Comparison of ENCODE assay signal across 1 cellular context in genomic region chr6:11258260-11259237, GRCh38.
TF ChIP-seq lines count a peak whose summit lies in the region.

No MANE protein-coding gene starts in this region.

TF ChIP-seq in HepG2, 621 proteins besides CTCF, POLR2A, EP300 and RAD21 (continued from another document and continues in another):
- no peak for TF ChIP-seq ELK4 (CRISPR knock-in tag; IDR thresholded peaks at IDR 0.05; ENCODE audit: borderline replicate concordance)
- TF ChIP-seq UBTF (CRISPR knock-in tag; IDR thresholded peaks at IDR 0.05) = no peak
- no peak for TF ChIP-seq ZNF761 (CRISPR knock-in tag; conservative IDR thresholded peaks at IDR 0.05)
- TF ChIP-seq, protein P1, sequence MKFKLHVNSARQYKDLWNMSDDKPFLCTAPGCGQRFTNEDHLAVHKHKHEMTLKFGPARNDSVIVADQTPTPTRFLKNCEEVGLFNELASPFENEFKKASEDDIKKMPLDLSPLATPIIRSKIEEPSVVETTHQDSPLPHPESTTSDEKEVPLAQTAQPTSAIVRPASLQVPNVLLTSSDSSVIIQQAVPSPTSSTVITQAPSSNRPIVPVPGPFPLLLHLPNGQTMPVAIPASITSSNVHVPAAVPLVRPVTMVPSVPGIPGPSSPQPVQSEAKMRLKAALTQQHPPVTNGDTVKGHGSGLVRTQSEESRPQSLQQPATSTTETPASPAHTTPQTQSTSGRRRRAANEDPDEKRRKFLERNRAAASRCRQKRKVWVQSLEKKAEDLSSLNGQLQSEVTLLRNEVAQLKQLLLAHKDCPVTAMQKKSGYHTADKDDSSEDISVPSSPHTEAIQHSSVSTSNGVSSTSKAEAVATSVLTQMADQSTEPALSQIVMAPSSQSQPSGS (CRISPR knock-in tag; IDR thresholded peaks at IDR 0.05) = no peak
- no peak for TF ChIP-seq ZNF691 (CRISPR knock-in tag; IDR thresholded peaks at IDR 0.05; ENCODE audit: borderline replicate concordance, low read depth)
- no peak for TF ChIP-seq BRD4 (CRISPR knock-in tag; IDR thresholded peaks at IDR 0.05)
- no peak for TF ChIP-seq MXI1 (IDR thresholded peaks at IDR 0.05; ENCODE audit: borderline replicate concordance, low read depth, low read length)
- TF ChIP-seq CHD2 (IDR thresholded peaks at IDR 0.05; ENCODE audit: low read depth, low read length) = no peak
- no peak for TF ChIP-seq ISL2 (CRISPR knock-in tag; IDR thresholded peaks at IDR 0.05)
- TF ChIP-seq ZNF792 (CRISPR knock-in tag; IDR thresholded peaks at IDR 0.05) = no peak
- TF ChIP-seq ZNF20 (CRISPR knock-in tag; IDR thresholded peaks at IDR 0.05) = no peak
- peak; percentile 37 for TF ChIP-seq XRCC5 (optimal IDR thresholded peaks at IDR 0.05; ENCODE audit: low read length)
- no peak for TF ChIP-seq RFXANK (CRISPR knock-in tag; IDR thresholded peaks at IDR 0.05)
- TF ChIP-seq ZNF766 (CRISPR knock-in tag; IDR thresholded peaks at IDR 0.05; ENCODE audit: borderline replicate concordance) = no peak
- TF ChIP-seq ESRRA (CRISPR knock-in tag; IDR thresholded peaks at IDR 0.05; ENCODE audit: low read depth) = 0 out of 2 replicates have a peak, but pooled peaks have one; percentile 43
- TF ChIP-seq, protein P2, sequence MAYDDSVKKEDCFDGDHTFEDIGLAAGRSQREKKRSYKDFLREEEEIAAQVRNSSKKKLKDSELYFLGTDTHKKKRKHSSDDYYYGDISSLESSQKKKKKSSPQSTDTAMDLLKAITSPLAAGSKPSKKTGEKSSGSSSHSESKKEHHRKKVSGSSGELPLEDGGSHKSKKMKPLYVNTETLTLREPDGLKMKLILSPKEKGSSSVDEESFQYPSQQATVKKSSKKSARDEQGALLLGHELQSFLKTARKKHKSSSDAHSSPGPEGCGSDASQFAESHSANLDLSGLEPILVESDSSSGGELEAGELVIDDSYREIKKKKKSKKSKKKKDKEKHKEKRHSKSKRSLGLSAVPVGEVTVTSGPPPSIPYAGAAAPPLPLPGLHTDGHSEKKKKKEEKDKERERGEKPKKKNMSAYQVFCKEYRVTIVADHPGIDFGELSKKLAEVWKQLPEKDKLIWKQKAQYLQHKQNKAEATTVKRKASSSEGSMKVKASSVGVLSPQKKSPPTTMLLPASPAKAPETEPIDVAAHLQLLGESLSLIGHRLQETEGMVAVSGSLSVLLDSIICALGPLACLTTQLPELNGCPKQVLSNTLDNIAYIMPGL (CRISPR knock-in tag; IDR thresholded peaks at IDR 0.05; ENCODE audit: borderline replicate concordance in 1 of 2, low read depth in 1 of 2) = 0 out of 4 replicates have a peak, but pooled peaks of 1 of the 2 experiments have one; percentile 12
- TF ChIP-seq, protein P3, sequence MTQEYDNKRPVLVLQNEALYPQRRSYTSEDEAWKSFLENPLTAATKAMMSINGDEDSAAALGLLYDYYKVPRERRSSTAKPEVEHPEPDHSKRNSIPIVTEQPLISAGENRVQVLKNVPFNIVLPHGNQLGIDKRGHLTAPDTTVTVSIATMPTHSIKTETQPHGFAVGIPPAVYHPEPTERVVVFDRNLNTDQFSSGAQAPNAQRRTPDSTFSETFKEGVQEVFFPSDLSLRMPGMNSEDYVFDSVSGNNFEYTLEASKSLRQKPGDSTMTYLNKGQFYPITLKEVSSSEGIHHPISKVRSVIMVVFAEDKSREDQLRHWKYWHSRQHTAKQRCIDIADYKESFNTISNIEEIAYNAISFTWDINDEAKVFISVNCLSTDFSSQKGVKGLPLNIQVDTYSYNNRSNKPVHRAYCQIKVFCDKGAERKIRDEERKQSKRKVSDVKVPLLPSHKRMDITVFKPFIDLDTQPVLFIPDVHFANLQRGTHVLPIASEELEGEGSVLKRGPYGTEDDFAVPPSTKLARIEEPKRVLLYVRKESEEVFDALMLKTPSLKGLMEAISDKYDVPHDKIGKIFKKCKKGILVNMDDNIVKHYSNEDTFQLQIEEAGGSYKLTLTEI (CRISPR knock-in tag; conservative IDR thresholded peaks at IDR 0.05) = no peak
- TF ChIP-seq ZBTB33 (CRISPR knock-in tag; IDR thresholded peaks at IDR 0.05) = no peak
- no peak for TF ChIP-seq ZNF549 (CRISPR knock-in tag; IDR thresholded peaks at IDR 0.05)
- no peak for TF ChIP-seq ZNF776 (CRISPR knock-in tag; IDR thresholded peaks at IDR 0.05)
- no peak for TF ChIP-seq ZBTB38 (CRISPR knock-in tag; IDR thresholded peaks at IDR 0.05)
- no peak for TF ChIP-seq MED8 (CRISPR knock-in tag; IDR thresholded peaks at IDR 0.05; ENCODE audit: insufficient replicate concordance)
- no peak for TF ChIP-seq SUZ12 (IDR thresholded peaks at IDR 0.05; ENCODE audit: low read depth, low read length)
- TF ChIP-seq, protein P4, sequence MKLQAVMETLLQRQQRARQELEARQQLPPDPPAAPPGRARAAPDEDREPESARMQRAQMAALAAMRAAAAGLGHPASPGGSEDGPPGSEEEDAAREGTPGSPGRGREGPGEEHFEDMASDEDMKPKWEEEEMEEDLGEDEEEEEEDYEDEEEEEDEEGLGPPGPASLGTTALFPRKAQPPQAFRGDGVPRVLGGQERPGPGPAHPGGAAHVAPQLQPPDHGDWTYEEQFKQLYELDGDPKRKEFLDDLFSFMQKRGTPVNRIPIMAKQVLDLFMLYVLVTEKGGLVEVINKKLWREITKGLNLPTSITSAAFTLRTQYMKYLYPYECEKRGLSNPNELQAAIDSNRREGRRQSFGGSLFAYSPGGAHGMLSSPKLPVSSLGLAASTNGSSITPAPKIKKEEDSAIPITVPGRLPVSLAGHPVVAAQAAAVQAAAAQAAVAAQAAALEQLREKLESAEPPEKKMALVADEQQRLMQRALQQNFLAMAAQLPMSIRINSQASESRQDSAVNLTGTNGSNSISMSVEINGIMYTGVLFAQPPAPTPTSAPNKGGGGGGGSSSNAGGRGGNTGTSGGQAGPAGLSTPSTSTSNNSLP (IDR thresholded peaks at IDR 0.05; ENCODE audit: low read depth, low read length) = no peak
- TF ChIP-seq, protein P5, sequence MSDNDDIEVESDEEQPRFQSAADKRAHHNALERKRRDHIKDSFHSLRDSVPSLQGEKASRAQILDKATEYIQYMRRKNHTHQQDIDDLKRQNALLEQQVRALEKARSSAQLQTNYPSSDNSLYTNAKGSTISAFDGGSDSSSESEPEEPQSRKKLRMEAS (IDR thresholded peaks at IDR 0.05) = peak; percentile 55
- TF ChIP-seq MTA1 (CRISPR knock-in tag; IDR thresholded peaks at IDR 0.05; ENCODE audit: borderline replicate concordance) = no peak
- TF ChIP-seq ZNF251 (CRISPR knock-in tag; IDR thresholded peaks at IDR 0.05) = no peak
- no peak for TF ChIP-seq STAG1 (CRISPR knock-in tag; IDR thresholded peaks at IDR 0.05)
- TF ChIP-seq, protein P6, sequence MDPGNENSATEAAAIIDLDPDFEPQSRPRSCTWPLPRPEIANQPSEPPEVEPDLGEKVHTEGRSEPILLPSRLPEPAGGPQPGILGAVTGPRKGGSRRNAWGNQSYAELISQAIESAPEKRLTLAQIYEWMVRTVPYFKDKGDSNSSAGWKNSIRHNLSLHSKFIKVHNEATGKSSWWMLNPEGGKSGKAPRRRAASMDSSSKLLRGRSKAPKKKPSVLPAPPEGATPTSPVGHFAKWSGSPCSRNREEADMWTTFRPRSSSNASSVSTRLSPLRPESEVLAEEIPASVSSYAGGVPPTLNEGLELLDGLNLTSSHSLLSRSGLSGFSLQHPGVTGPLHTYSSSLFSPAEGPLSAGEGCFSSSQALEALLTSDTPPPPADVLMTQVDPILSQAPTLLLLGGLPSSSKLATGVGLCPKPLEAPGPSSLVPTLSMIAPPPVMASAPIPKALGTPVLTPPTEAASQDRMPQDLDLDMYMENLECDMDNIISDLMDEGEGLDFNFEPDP (CRISPR knock-in tag; conservative IDR thresholded peaks at IDR 0.05) = no peak
- no peak for TF ChIP-seq MED1 (CRISPR knock-in tag; IDR thresholded peaks at IDR 0.05)
- TF ChIP-seq NFKB2 (CRISPR knock-in tag; IDR thresholded peaks at IDR 0.05; ENCODE audit: borderline replicate concordance) = no peak
- no peak for TF ChIP-seq ZSCAN31 (CRISPR knock-in tag; IDR thresholded peaks at IDR 0.05; ENCODE audit: low read depth)
- TF ChIP-seq HDAC2 (CRISPR knock-in tag; IDR thresholded peaks at IDR 0.05) = 0 out of 2 replicates have a peak, but pooled peaks have one; percentile 17
- TF ChIP-seq MTERF4 (CRISPR knock-in tag; IDR thresholded peaks at IDR 0.05) = peak; percentile 49; the same call in 1 of the 2 replicates
- no peak for TF ChIP-seq ZNF138 (CRISPR knock-in tag; IDR thresholded peaks at IDR 0.05; ENCODE audit: low read depth)
- 0 out of 2 replicates have a peak, but pooled peaks have one; percentile 22 for TF ChIP-seq ZSCAN25 (CRISPR knock-in tag; IDR thresholded peaks at IDR 0.05)
- TF ChIP-seq PAX8 (CRISPR knock-in tag; IDR thresholded peaks at IDR 0.05; ENCODE audit: borderline replicate concordance) = no peak
- peak; percentile 29; the same call in 1 of the 2 replicates for TF ChIP-seq ZMYM3 (CRISPR knock-in tag; IDR thresholded peaks at IDR 0.05)
- TF ChIP-seq TBX2 (CRISPR knock-in tag; IDR thresholded peaks at IDR 0.05; ENCODE audit: borderline replicate concordance) = peak; percentile 30; the same call in 1 of the 2 replicates
- TF ChIP-seq ZNF614 (CRISPR knock-in tag; IDR thresholded peaks at IDR 0.05; ENCODE audit: borderline replicate concordance) = no peak
- TF ChIP-seq HINFP (CRISPR knock-in tag; IDR thresholded peaks at IDR 0.05; ENCODE audit: low read depth) = no peak
- TF ChIP-seq SMAD1 (CRISPR knock-in tag; IDR thresholded peaks at IDR 0.05; ENCODE audit: borderline replicate concordance, low read depth) = no peak
- no peak for TF ChIP-seq ZNF558 (CRISPR knock-in tag; IDR thresholded peaks at IDR 0.05; ENCODE audit: borderline replicate concordance)
- no peak for TF ChIP-seq PRMT3 (CRISPR knock-in tag; IDR thresholded peaks at IDR 0.05; ENCODE audit: borderline replicate concordance, low read depth)
- TF ChIP-seq ZNF274 (CRISPR knock-in tag; IDR thresholded peaks at IDR 0.05) = no peak
- no peak for TF ChIP-seq ZNF589 (CRISPR knock-in tag; conservative IDR thresholded peaks at IDR 0.05)
- TF ChIP-seq KDM1A (CRISPR knock-in tag; IDR thresholded peaks at IDR 0.05) = no peak
- TF ChIP-seq HDAC6 (IDR thresholded peaks at IDR 0.05; ENCODE audit: low read depth, low read length) = no peak
- TF ChIP-seq HNRNPH1 (optimal IDR thresholded peaks at IDR 0.05; ENCODE audit: low read depth, low read length) = no peak
- TF ChIP-seq ZNF441 (CRISPR knock-in tag; IDR thresholded peaks at IDR 0.05; ENCODE audit: borderline replicate concordance) = no peak
- no peak for TF ChIP-seq PLRG1 (conservative IDR thresholded peaks at IDR 0.05)
- TF ChIP-seq KMT2A (CRISPR knock-in tag; IDR thresholded peaks at IDR 0.05) = no peak
